12 cellular contexts compared by ENCODE assay signal in genomic region chr2:85549826-85550225, GRCh38. TPM values are rescaled to one million over a fixed set of nuclear protein-coding genes. Genes with fewer than 3 reads are reported as not detected.
DNase-seq lines count a peak whose midpoint lies in the region; ATAC-seq, FAIRE-seq and TF ChIP-seq lines count a peak whose summit lies in the region.
"Had no signal": no experiment of that assay in that cellular context is flagged by ENCODE, and none has a peak within 500 bp of the region (broad histone marks: within the 10 kb centered on the region; RNA-seq: fewer than 3 reads in every experiment).

No MANE protein-coding gene starts in this region.

- H3K36me3 Mint-ChIP-seq in dendritic cell treated with granulocyte-macrophage colony-stimulating factor and Interleukin-4, amounts not matched to agents 40 ng/mL and 50 ng/mL, for 4 days (ENCODE audit: low read depth) = peaks cover 88% of the 10 kb centered on the region
- no peaks in the 10 kb centered on the region for H3K36me3 Mint-ChIP-seq in natural killer cell

- H3K27me3 ChIP-seq in muscle layer of duodenum (ENCODE audit: low read depth, low read length) = no peaks in the 10 kb centered on the region
- H3K27me3 ChIP-seq: heart right ventricle had no signal

- H3K9me3 ChIP-seq in muscle layer of duodenum (ENCODE audit: control insufficient read depth in 1 of 2, low read length in 2 of 2) = no peaks in the 10 kb centered on the region
- H3K9me3 ChIP-seq: heart right ventricle had no signal

- H3K4me3 ChIP-seq in muscle layer of duodenum (ENCODE audit: low read depth in 1 of 2, low read length in 2 of 2) = no peak overlapping the region
- H3K4me3 ChIP-seq: heart right ventricle had no signal

- H3K36me3 ChIP-seq in muscle layer of duodenum (ENCODE audit: control insufficient read depth in 1 of 2, insufficient read depth in 2 of 2, low read length in 2 of 2) = peaks cover 52 to 61% of the 10 kb centered on the region in 2 donors

- no peaks in the 10 kb centered on the region for H3K27me3 Mint-ChIP-seq in dendritic cell treated with granulocyte-macrophage colony-stimulating factor and Interleukin-4, amounts not matched to agents 40 ng/mL and 50 ng/mL, for 4 days
- no peaks in the 10 kb centered on the region for H3K27me3 Mint-ChIP-seq in natural killer cell (ENCODE audit: low read depth in 2 of 2)

- peak; percentile 81 for DNase-seq in AG09319 (ENCODE audit: extremely low read depth, low read depth)
- peak; percentile 75 for DNase-seq in M059J (ENCODE audit: low read depth)
- no peak for DNase-seq in HUDEP-2 (lab: John Stamatoyannopoulos, UW; ENCODE audit: unreplicated experiment in 76 of 76)
- no peak for DNase-seq in NCI-H1694 treated with DMSO at 0.1 percent for 48 hours (lab: John Stamatoyannopoulos, UW)
- no peak for DNase-seq in natural killer cell
- no peak for DNase-seq in GM19239 (ENCODE audit: insufficient read length, low spot score)
- DNase-seq: activated naive CD4-positive, alpha-beta T cell; heart right ventricle; NCI-H446 treated with DMSO at 0.1 percent for 48 hours had no signal

- H3K4me3 Mint-ChIP-seq in dendritic cell treated with granulocyte-macrophage colony-stimulating factor and Interleukin-4, amounts not matched to agents 40 ng/mL and 50 ng/mL, for 4 days = no peak overlapping the region
- no peak overlapping the region for H3K4me3 Mint-ChIP-seq in natural killer cell

- H3K4me1 Mint-ChIP-seq in dendritic cell treated with granulocyte-macrophage colony-stimulating factor and Interleukin-4, amounts not matched to agents 40 ng/mL and 50 ng/mL, for 4 days (ENCODE audit: low read depth) = peaks cover 45% of the 10 kb centered on the region
- peaks cover 0 to 9% of the 10 kb centered on the region in 2 donors for H3K4me1 Mint-ChIP-seq in natural killer cell

- no peak for ATAC-seq in natural killer cell

- intact Hi-C loops in dendritic cell treated with granulocyte-macrophage colony-stimulating factor and Interleukin-4, amounts not matched to agents 40 ng/mL and 50 ng/mL, for 4 days (cut with micrococcal nuclease) = no loop called here
- intact Hi-C loops in natural killer cell (cut with micrococcal nuclease) = no loop called here

- no peaks in the 10 kb centered on the region for H3K9me3 Mint-ChIP-seq in dendritic cell treated with granulocyte-macrophage colony-stimulating factor and Interleukin-4, amounts not matched to agents 40 ng/mL and 50 ng/mL, for 4 days
- no peaks in the 10 kb centered on the region for H3K9me3 Mint-ChIP-seq in natural killer cell

- peaks cover 0 to 7% of the 10 kb centered on the region in 2 donors for H3K4me1 ChIP-seq in muscle layer of duodenum (ENCODE audit: control insufficient read depth in 1 of 2, insufficient read depth in 2 of 2, low read length in 2 of 2)

- peak overlapping the region; percentile 70 for H3K27ac Mint-ChIP-seq in dendritic cell treated with granulocyte-macrophage colony-stimulating factor and Interleukin-4, amounts not matched to agents 40 ng/mL and 50 ng/mL, for 4 days
- no peak overlapping the region for H3K27ac Mint-ChIP-seq in natural killer cell

- TF ChIP-seq CTCF in AG09319 (IDR thresholded peaks at IDR 0.05; ENCODE audit: low read depth, low read length) = no peak
- no peak for TF ChIP-seq CTCF in natural killer cell (IDR thresholded peaks at IDR 0.05)

- no peak for FAIRE-seq in GM19239 (lab: Jason Lieb, UNC)
- FAIRE-seq: TTC549 had no signal

- H3K27ac ChIP-seq in muscle layer of duodenum (ENCODE audit: low read length) = peak overlapping the region; percentile 28

RNA-seq across cellular contexts. Expression of gene MAT2A, which starts 10.9 kb away (rescaled TPM):
- total RNA-seq in M059J (2014; rRNA removed; shearing (Covaris generic)) = 42.2 and 72.4 TPM in 2 replicates
- 100 to 1,000 TPM; 116 to 141 (median 135) TPM for total RNA-seq in natural killer cell

RNA-seq across cellular contexts. Expression of gene GGCX, which starts 11.5 kb away (rescaled TPM):
- total RNA-seq in M059J (2014; rRNA removed; shearing (Covaris generic)) = 21.2 and 56.2 TPM in 2 replicates
- 10 to 100 TPM; 21.3 to 21.7 (median 21.4) TPM for total RNA-seq in natural killer cell

RNA-seq across cellular contexts. Expression of gene VAMP8, which starts 27.6 kb away (rescaled TPM):
- total RNA-seq in M059J (2014; rRNA removed; shearing (Covaris generic)) = 0.27 TPM in 1 of 2 replicates, not detected in the other
- total RNA-seq in natural killer cell = 100 to 1,000 TPM; 105 to 116 (median 111) TPM

RNA-seq across cellular contexts. Expression of gene VAMP5, which starts 34.4 kb away (rescaled TPM):
- 15.1 and 22.3 TPM in 2 replicates for total RNA-seq in M059J (2014; rRNA removed; shearing (Covaris generic))
- total RNA-seq in natural killer cell = 10 to 100 TPM; 35.0 to 50.7 (median 36.7) TPM

RNA-seq across cellular contexts. Expression of gene RNF181, which starts 45.7 kb away (rescaled TPM):
- 332 and 413 TPM in 2 replicates for total RNA-seq in M059J (2014; rRNA removed; shearing (Covaris generic))
- total RNA-seq in natural killer cell = 10 to 100 TPM; 65.0 to 75.0 (median 66.7) TPM

Comparison
In these comparisons a context has a peak if more than half of its experiments do, and no peak if none do; other contexts are left out.
1. DNase-seq: peak in AG09319 (single experiment) and M059J (single experiment); none in HUDEP-2 (0 of 76), NCI-H1694 treated with DMSO at 0.1 percent for 48 hours (single experiment), natural killer cell (single experiment) and GM19239 (single experiment).
2. RNA of gene VAMP8, which starts 27.6 kb away (total RNA-seq): 105 to 116 TPM in natural killer cell; 0.27 TPM in M059J; every median in the first group is over 10 times any median in the second.